1 cellular context compared by ENCODE assay signal in the genomic region with DNA sequence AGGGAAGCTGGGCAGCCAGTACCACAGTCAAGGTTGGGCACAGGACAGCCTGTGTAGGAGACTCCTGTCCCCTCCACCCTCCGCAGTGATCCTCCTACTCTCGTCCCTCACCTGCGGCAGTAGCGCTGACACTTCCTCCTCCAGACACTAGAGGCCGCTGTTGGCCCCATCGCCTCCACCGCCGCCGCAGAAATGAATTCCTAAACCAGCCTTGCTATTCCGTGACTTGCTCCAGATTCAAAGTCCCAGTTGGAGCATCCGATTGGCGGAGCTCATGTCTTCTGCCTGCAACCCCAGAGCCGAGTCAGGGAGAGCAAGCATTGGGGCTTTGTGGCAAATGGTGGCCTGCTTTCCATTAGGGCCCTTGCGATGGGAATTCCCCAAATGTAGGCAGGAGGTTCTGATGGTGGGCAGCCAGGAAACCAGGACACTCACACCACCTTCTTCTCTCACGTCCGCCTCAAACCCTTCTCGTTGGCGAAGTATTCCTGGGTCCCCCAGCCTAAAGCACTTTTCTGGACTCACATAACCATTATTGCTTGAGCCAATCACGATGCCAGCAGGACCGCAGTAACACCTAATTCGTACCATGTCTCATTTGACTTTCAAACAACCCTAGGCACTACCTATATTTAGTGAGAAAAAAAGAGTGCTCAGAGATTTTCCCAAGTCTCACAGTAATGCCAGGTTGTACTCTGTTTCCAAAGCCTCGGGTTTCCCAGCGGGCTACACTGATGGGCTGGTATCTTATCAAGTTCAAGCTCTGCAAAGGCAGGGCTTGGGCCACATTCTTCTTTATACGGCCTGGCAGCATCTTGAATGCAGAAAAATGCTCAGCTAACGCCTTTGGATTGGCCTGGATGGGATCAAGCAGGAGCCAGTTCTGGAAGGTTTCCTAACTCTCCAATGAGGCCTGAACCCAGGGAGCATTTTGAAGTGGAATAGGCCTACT.
A peak's percentile ranks its signal among the peaks of the same experiment; 100 is the strongest.
TF ChIP-seq lines count a peak whose summit lies in the region.

No MANE protein-coding gene starts in this region.

TF ChIP-seq in HEK293, 187 proteins besides CTCF, POLR2A, EP300 and RAD21 (continued from another document):
- TF ChIP-seq, protein P1, sequence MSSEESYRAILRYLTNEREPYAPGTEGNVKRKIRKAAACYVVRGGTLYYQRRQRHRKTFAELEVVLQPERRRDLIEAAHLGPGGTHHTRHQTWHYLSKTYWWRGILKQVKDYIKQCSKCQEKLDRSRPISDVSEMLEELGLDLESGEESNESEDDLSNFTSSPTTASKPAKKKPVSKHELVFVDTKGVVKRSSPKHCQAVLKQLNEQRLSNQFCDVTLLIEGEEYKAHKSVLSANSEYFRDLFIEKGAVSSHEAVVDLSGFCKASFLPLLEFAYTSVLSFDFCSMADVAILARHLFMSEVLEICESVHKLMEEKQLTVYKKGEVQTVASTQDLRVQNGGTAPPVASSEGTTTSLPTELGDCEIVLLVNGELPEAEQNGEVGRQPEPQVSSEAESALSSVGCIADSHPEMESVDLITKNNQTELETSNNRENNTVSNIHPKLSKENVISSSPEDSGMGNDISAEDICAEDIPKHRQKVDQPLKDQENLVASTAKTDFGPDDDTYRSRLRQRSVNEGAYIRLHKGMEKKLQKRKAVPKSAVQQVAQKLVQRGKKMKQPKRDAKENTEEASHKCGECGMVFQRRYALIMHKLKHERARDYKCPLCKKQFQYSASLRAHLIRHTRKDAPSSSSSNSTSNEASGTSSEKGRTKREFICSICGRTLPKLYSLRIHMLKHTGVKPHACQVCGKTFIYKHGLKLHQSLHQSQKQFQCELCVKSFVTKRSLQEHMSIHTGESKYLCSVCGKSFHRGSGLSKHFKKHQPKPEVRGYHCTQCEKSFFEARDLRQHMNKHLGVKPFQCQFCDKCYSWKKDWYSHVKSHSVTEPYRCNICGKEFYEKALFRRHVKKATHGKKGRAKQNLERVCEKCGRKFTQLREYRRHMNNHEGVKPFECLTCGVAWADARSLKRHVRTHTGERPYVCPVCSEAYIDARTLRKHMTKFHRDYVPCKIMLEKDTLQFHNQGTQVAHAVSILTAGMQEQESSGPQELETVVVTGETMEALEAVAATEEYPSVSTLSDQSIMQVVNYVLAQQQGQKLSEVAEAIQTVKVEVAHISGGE (tag by site-specific recombination; conservative IDR thresholded peaks at IDR 0.05; ENCODE audit: low read depth): no peak
- TF ChIP-seq ZNF341 (tag by site-specific recombination; IDR thresholded peaks at IDR 0.05; ENCODE audit: low read depth) (peak; percentile 60), ZSCAN30 (tag by site-specific recombination; IDR thresholded peaks at IDR 0.05) (no peak), ZFP37 (tag by site-specific recombination; IDR thresholded peaks at IDR 0.05) (no peak), ZFP41 (tag by site-specific recombination; IDR thresholded peaks at IDR 0.05; ENCODE audit: borderline replicate concordance) (no peak), ZNF391 (tag by site-specific recombination; IDR thresholded peaks at IDR 0.05; ENCODE audit: borderline replicate concordance, low read depth) (no peak), ZNF366 (tag by site-specific recombination; conservative IDR thresholded peaks at IDR 0.05) (0 out of 2 replicates have a peak, but pooled peaks have one; percentile 17), ZNF510 (tag by site-specific recombination; IDR thresholded peaks at IDR 0.05; ENCODE audit: insufficient replicate concordance) (no peak), ZNF292 (tag by site-specific recombination; IDR thresholded peaks at IDR 0.05; ENCODE audit: borderline replicate concordance, low read depth) (no peak), GLI4 (tag by site-specific recombination; IDR thresholded peaks at IDR 0.05) (no peak), ZNF654 (tag by site-specific recombination; IDR thresholded peaks at IDR 0.05; ENCODE audit: low read depth) (peak; percentile 58), ZBTB7A (tag by site-specific recombination; IDR thresholded peaks at IDR 0.05; ENCODE audit: low read depth) (no peak), ZNF514 (tag by site-specific recombination; IDR thresholded peaks at IDR 0.05) (no peak), ZNF157 (tag by site-specific recombination; IDR thresholded peaks at IDR 0.05) (no peak), RBAK (tag by site-specific recombination; IDR thresholded peaks at IDR 0.05) (no peak), FEZF1 (tag by site-specific recombination; IDR thresholded peaks at IDR 0.05) (no peak), ZNF223 (tag by site-specific recombination; IDR thresholded peaks at IDR 0.05) (no peak), ZNF302 (tag by site-specific recombination; IDR thresholded peaks at IDR 0.05; ENCODE audit: low read depth) (no peak), KLF1 (tag by site-specific recombination; IDR thresholded peaks at IDR 0.05) (no peak), MYNN (tag by site-specific recombination; IDR thresholded peaks at IDR 0.05; ENCODE audit: borderline replicate concordance) (no peak), OSR2 (tag by site-specific recombination; IDR thresholded peaks at IDR 0.05) (no peak), ZNF23 (tag by site-specific recombination; IDR thresholded peaks at IDR 0.05; ENCODE audit: borderline replicate concordance) (no peak), ZNF132 (tag by site-specific recombination; IDR thresholded peaks at IDR 0.05; ENCODE audit: borderline replicate concordance) (no peak), ZNF624 (tag by site-specific recombination; IDR thresholded peaks at IDR 0.05) (no peak), ZNF248 (tag by site-specific recombination; IDR thresholded peaks at IDR 0.05) (no peak), ZNF266 (tag by site-specific recombination; IDR thresholded peaks at IDR 0.05; ENCODE audit: low read depth) (no peak), ZNF707 (tag by site-specific recombination; IDR thresholded peaks at IDR 0.05) (no peak), ZNF76 (tag by site-specific recombination; IDR thresholded peaks at IDR 0.05; ENCODE audit: borderline replicate concordance, low read depth) (no peak), ZNF354C (tag by site-specific recombination; IDR thresholded peaks at IDR 0.05; ENCODE audit: borderline replicate concordance, low read depth) (no peak), ZNF133 (tag by site-specific recombination; IDR thresholded peaks at IDR 0.05) (no peak), ZNF623 (tag by site-specific recombination; IDR thresholded peaks at IDR 0.05) (no peak), ZFP69B (tag by site-specific recombination; IDR thresholded peaks at IDR 0.05) (no peak), ZBTB8A (tag by site-specific recombination; IDR thresholded peaks at IDR 0.05) (no peak), ZNF658 (tag by site-specific recombination; IDR thresholded peaks at IDR 0.05) (no peak), ZIC2 (tag by site-specific recombination; IDR thresholded peaks at IDR 0.05) (no peak), ZNF324 (tag by site-specific recombination; IDR thresholded peaks at IDR 0.05) (no peak), ZNF777 (tag by site-specific recombination; IDR thresholded peaks at IDR 0.05; ENCODE audit: borderline replicate concordance) (no peak), YY1 (tag by site-specific recombination; IDR thresholded peaks at IDR 0.05) (no peak)
- TF ChIP-seq, protein P2, sequence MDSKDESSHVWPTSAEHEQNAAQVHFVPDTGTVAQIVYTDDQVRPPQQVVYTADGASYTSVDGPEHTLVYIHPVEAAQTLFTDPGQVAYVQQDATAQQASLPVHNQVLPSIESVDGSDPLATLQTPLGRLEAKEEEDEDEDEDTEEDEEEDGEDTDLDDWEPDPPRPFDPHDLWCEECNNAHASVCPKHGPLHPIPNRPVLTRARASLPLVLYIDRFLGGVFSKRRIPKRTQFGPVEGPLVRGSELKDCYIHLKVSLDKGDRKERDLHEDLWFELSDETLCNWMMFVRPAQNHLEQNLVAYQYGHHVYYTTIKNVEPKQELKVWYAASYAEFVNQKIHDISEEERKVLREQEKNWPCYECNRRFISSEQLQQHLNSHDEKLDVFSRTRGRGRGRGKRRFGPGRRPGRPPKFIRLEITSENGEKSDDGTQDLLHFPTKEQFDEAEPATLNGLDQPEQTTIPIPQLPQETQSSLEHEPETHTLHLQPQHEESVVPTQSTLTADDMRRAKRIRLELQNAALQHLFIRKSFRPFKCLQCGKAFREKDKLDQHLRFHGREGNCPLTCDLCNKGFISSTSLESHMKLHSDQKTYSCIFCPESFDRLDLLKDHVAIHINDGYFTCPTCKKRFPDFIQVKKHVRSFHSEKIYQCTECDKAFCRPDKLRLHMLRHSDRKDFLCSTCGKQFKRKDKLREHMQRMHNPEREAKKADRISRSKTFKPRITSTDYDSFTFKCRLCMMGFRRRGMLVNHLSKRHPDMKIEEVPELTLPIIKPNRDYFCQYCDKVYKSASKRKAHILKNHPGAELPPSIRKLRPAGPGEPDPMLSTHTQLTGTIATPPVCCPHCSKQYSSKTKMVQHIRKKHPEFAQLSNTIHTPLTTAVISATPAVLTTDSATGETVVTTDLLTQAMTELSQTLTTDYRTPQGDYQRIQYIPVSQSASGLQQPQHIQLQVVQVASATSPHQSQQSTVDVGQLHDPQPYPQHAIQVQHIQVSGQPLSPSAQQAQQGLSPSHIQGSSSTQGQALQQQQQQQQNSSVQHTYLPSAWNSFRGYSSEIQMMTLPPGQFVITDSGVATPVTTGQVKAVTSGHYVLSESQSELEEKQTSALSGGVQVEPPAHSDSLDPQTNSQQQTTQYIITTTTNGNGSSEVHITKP (tag by site-specific recombination; IDR thresholded peaks at IDR 0.05): peak; percentile 40
- TF ChIP-seq, protein P3, sequence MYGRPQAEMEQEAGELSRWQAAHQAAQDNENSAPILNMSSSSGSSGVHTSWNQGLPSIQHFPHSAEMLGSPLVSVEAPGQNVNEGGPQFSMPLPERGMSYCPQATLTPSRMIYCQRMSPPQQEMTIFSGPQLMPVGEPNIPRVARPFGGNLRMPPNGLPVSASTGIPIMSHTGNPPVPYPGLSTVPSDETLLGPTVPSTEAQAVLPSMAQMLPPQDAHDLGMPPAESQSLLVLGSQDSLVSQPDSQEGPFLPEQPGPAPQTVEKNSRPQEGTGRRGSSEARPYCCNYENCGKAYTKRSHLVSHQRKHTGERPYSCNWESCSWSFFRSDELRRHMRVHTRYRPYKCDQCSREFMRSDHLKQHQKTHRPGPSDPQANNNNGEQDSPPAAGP (tag by site-specific recombination; IDR thresholded peaks at IDR 0.05): no peak
- TF ChIP-seq, protein P4, sequence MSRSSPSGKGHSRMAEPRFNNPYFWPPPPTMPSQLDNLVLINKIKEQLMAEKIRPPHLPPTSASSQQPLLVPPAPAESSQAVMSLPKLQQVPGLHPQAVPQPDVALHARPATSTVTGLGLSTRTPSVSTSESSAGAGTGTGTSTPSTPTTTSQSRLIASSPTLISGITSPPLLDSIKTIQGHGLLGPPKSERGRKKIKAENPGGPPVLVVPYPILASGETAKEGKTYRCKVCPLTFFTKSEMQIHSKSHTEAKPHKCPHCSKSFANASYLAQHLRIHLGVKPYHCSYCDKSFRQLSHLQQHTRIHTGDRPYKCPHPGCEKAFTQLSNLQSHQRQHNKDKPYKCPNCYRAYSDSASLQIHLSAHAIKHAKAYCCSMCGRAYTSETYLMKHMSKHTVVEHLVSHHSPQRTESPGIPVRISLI (tag by site-specific recombination; IDR thresholded peaks at IDR 0.05): no peak
